In the genomic region with DNA sequence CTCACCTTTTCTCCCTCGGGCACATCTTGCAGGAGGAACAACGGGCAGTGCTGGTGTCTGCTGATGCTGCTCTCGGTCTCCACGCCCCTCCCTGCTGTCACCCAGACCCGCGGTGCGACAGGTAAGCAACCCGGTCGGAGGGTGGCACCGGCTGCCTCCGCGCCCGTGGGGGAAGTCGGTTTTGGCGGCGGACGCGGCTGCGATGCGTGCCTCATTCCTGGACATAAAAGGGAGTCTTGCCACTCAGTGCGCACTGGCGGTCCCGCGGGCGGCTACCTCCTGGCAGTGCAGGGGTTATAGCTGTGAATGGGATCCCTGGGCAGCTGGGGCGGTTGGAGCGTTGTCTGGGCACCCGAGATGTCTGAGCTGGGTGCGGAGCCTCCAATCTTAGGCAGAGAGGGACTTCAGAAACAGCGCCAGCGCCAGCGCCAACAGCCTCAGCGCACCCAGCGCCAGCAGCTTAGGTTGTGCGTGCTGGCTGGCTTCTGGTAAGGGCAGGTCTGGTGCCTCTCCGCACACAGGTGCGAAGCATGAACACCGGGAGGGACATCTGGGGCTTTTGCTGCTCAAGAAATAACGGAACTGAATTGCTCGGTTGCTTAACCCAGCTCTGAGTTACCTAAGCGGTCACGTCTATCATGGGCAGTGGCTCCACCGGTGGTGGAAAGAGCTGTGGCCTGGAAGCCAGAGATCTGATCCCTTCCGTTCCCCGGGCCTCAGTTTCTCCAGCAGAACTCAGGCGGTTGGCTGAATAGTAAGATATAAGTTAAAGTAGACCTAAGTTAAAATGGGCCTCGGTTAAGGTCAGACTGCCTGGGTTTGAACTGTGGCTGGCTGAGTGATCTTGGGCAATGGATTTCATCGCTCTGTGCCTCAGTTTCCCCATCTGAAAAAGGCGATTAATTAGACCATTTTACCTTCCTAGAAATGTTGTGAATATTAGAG, we compare ENCODE assay signal across 8 cellular contexts. TPM values are rescaled to one million over a fixed set of nuclear protein-coding genes. Genes with fewer than 3 reads are reported as not detected.
DNase-seq lines count a peak whose midpoint lies in the region; ATAC-seq and TF ChIP-seq lines count a peak whose summit lies in the region.

No MANE protein-coding gene starts in this region.

- POLR2A ChIA-PET in SK-N-SH (lab: Yijun Ruan, JAX) (no interaction called here), PC-9 (lab: Charles Lee; ENCODE audit: unreplicated experiment) (no interaction called here)

- H3F3A ChIP-seq in GM23338 (replicated peaks; ENCODE audit: low read depth) (0 out of 2 replicates have a peak, but pooled peaks cover 3% of the 10 kb centered on the region), SK-N-SH (replicated peaks; ENCODE audit: insufficient read depth) (no peaks in the 10 kb centered on the region), PC-9 (ENCODE audit: insufficient read depth, low read depth) (no peaks in the 10 kb centered on the region)

- H3K9me3 Mint-ChIP-seq in GM23338 (no peaks in the 10 kb centered on the region), glutamatergic neuron (ENCODE audit: unreplicated experiment) (peaks cover 2% of the 10 kb centered on the region)

- peak overlapping the region; percentile 99 for H3K4me2 ChIP-seq in GM23338
- H3K4me2 ChIP-seq in SK-N-SH: peak overlapping the region; percentile 87
- no peak overlapping the region for H3K4me2 ChIP-seq in PC-9

- peaks cover 17% of the 10 kb centered on the region for H3K4me1 Mint-ChIP-seq in GM23338
- H3K4me1 Mint-ChIP-seq in glutamatergic neuron (ENCODE audit: low read depth, unreplicated experiment): no peaks in the 10 kb centered on the region

- ATAC-seq in GM23338: peak; percentile 77
- ATAC-seq in sciatic nerve: peak; percentile 50
- no peak for ATAC-seq in HG02973 (IDR thresholded peaks at IDR 0.05; ENCODE audit: unreplicated experiment)

- BruUV-seq in PC-9 (replicated peaks; lab: Mats Ljungman, UMichigan): no TSS peak

- DNase-seq in GM23338 (ENCODE audit: low spot score) (peak; percentile 71), SK-N-SH (peak; percentile 42), glutamatergic neuron (peak; percentile 32), sciatic nerve (ENCODE audit: low spot score) (no peak), NCI-H1092 treated with DMSO at 0.1 percent for 48 hours (lab: John Stamatoyannopoulos, UW) (no peak), PC-9 (no peak)
- no peak for DNase-seq in effector CD4-positive, alpha-beta T cell

- TF ChIP-seq EP300 in SK-N-SH (IDR thresholded peaks at IDR 0.05; ENCODE audit: borderline replicate concordance in 1 of 2, low read depth in 1 of 2, low read length in 1 of 2): no peak

- intact Hi-C loops in sciatic nerve (cut with DNase I) (no loop called here), PC-9 (cut with micrococcal nuclease; ENCODE audit: unreplicated experiment) (no loop called here)

- H2AFZ ChIP-seq in GM23338: peak overlapping the region; percentile 99
- peak overlapping the region; percentile 80 for H2AFZ ChIP-seq in SK-N-SH (ENCODE audit: low read depth)
- no peak overlapping the region for H2AFZ ChIP-seq in PC-9

- H3K4me3 Mint-ChIP-seq in GM23338 (peak overlapping the region; percentile 81), glutamatergic neuron (ENCODE audit: unreplicated experiment) (peak overlapping the region; percentile 86)

- no peaks in the 10 kb centered on the region for H3K9me3 ChIP-seq in SK-N-SH
- no peaks in the 10 kb centered on the region for H3K9me3 ChIP-seq in PC-9 (ENCODE audit: insufficient read depth, low read depth)

- CTCF ChIA-PET in SK-N-SH (lab: Yijun Ruan, JAX) (interaction anchor here (0.8 to 1.0 kb wide), 2 partner anchors 31 to 136 kb away, joined by 3 read pairs; no protein-coding TSS in a partner anchor), PC-9 (lab: Charles Lee) (no interaction called here)

- H3K27me3 ChIP-seq in GM23338 (ENCODE audit: insufficient read depth): peaks cover 55% of the 10 kb centered on the region
- H3K27me3 ChIP-seq in SK-N-SH (ENCODE audit: insufficient read depth): peaks cover 31% of the 10 kb centered on the region
- peaks cover 55% of the 10 kb centered on the region for H3K27me3 ChIP-seq in PC-9 (ENCODE audit: insufficient read depth, low read depth)

- H3K36me3 Mint-ChIP-seq in GM23338 (ENCODE audit: low read depth) (no peaks in the 10 kb centered on the region; the same call in 2 of the 3 replicates), glutamatergic neuron (ENCODE audit: unreplicated experiment) (no peaks in the 10 kb centered on the region)

- H4K20me1 ChIP-seq in GM23338 (replicated peaks; ENCODE audit: insufficient read depth): no peaks in the 10 kb centered on the region
- no peaks in the 10 kb centered on the region for H4K20me1 ChIP-seq in SK-N-SH (ENCODE audit: insufficient read depth)
- no peaks in the 10 kb centered on the region for H4K20me1 ChIP-seq in PC-9 (ENCODE audit: insufficient read depth)

- H3K27me3 Mint-ChIP-seq in GM23338 (ENCODE audit: insufficient read depth, low read depth, poor library complexity) (peaks cover 45% of the 10 kb centered on the region), glutamatergic neuron (ENCODE audit: unreplicated experiment) (peaks cover 7% of the 10 kb centered on the region)

- TF ChIP-seq RAD21 in SK-N-SH (IDR thresholded peaks at IDR 0.05; ENCODE audit: low read length): no peak

- H3K9ac ChIP-seq in SK-N-SH: peak overlapping the region; percentile 25; the same call in 1 of the 2 replicates

- WGBS in SK-N-SH (ENCODE audit: low lambda C conversion rate): 10% methylated on average over 24 of the region's 49 CpGs

- H3K27ac ChIP-seq in GM23338 (ENCODE audit: low read depth): no peak overlapping the region
- H3K27ac ChIP-seq in SK-N-SH (ENCODE audit: low read depth in 2 of 2, low read length in 1 of 2): no peak overlapping the region
- no peak overlapping the region for H3K27ac ChIP-seq in PC-9

- H3K4me3 ChIP-seq in GM23338 (peak overlapping the region; percentile 82), SK-N-SH (ENCODE audit: low read depth in 2 of 2, low read length in 1 of 2) (peak overlapping the region; percentile 25 to 60; a peak in 3 of 4 replicates), PC-9 (no peak overlapping the region)

- no peak for TF ChIP-seq CTCF in GM23338 (conservative IDR thresholded peaks at IDR 0.05; ENCODE audit: low read depth in 2 of 2)
- no peak for TF ChIP-seq CTCF in SK-N-SH (IDR thresholded peaks at IDR 0.05)
- no peak for TF ChIP-seq CTCF in glutamatergic neuron (IDR thresholded peaks at IDR 0.05; ENCODE audit: partially characterized antibody, unreplicated experiment)
- TF ChIP-seq CTCF in PC-9 (conservative IDR thresholded peaks at IDR 0.05): no peak

- H3K9me2 ChIP-seq in GM23338 (ENCODE audit: insufficient read depth): peaks cover 9% of the 10 kb centered on the region; the same call in 1 of the 2 replicates
- no peaks in the 10 kb centered on the region for H3K9me2 ChIP-seq in SK-N-SH
- H3K9me2 ChIP-seq in PC-9 (ENCODE audit: insufficient read depth): no peaks in the 10 kb centered on the region

- H3K36me3 ChIP-seq in GM23338 (ENCODE audit: insufficient read depth) (no peaks in the 10 kb centered on the region), SK-N-SH (replicated peaks in 1 of 2; ENCODE audit: control insufficient read depth in 1 of 2, insufficient read depth in 2 of 2, low read length in 1 of 2) (no peaks in the 10 kb centered on the region), PC-9 (ENCODE audit: low read depth) (no peaks in the 10 kb centered on the region)

- no peaks in the 10 kb centered on the region for H3K79me2 ChIP-seq in GM23338 (replicated peaks; ENCODE audit: insufficient read depth)
- H3K79me2 ChIP-seq in SK-N-SH (ENCODE audit: insufficient read depth): no peaks in the 10 kb centered on the region
- no peaks in the 10 kb centered on the region for H3K79me2 ChIP-seq in PC-9 (ENCODE audit: low read depth)

- peaks cover 20% of the 10 kb centered on the region for H3K4me1 ChIP-seq in GM23338 (ENCODE audit: insufficient read depth)
- H3K4me1 ChIP-seq in SK-N-SH (ENCODE audit: control insufficient read depth in 1 of 2, insufficient read depth in 2 of 2, low read depth in 1 of 2, low read length in 1 of 2): peaks cover 0 to 3% of the 10 kb centered on the region in 2 experiments; a peak in 1 of 4 replicates
- no peaks in the 10 kb centered on the region for H3K4me1 ChIP-seq in PC-9 (replicated peaks; ENCODE audit: insufficient read depth)

- no peak overlapping the region for H3K27ac Mint-ChIP-seq in GM23338
- H3K27ac Mint-ChIP-seq in glutamatergic neuron (ENCODE audit: unreplicated experiment): no peak overlapping the region

TF ChIP-seq in SK-N-SH, 30 proteins besides CTCF, POLR2A, EP300 and RAD21 (continues in another document):
- no peak for TF ChIP-seq NFIC (IDR thresholded peaks at IDR 0.05; ENCODE audit: borderline replicate concordance)
- TF ChIP-seq, protein P1, sequence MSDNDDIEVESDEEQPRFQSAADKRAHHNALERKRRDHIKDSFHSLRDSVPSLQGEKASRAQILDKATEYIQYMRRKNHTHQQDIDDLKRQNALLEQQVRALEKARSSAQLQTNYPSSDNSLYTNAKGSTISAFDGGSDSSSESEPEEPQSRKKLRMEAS (IDR thresholded peaks at IDR 0.05; ENCODE audit: low read depth): no peak
- no peak for TF ChIP-seq IRF3 (IDR thresholded peaks at IDR 0.05; ENCODE audit: low read depth, low read length)

RNA-seq across cellular contexts. Expression of gene COL15A1, which starts 0.7 kb away (rescaled TPM):
- 0.17 and 0.50 TPM in 2 replicates for total RNA-seq in GM23338 (2014; rRNA removed; shearing (Covaris generic))
- polyA plus RNA-seq in GM23338 (2016; fragmentation: Nextera tagmentation; extraction: Ambion mirVana) (0.18 TPM in 1 of 2 replicates, not detected in the other), SK-N-SH (2012; rRNA removed) (0.76 and 0.84 TPM in 2 replicates)
- 0.55 and 0.72 TPM in 2 replicates for polyA plus RNA-seq in SK-N-SH (2012; cell fraction: cytosol; rRNA removed)
- polyA plus RNA-seq in SK-N-SH (2012; cell fraction: nucleus; rRNA removed): 1.3 and 2.5 TPM in 2 replicates
- total RNA-seq in glutamatergic neuron (ENCODE audit: unreplicated experiment) (not detected), sciatic nerve (94.6 TPM), PC-9 (2021) (not detected in 2 replicates)

Comparison
In these comparisons a context has a peak if more than half of its experiments do, and no peak if none do; other contexts are left out.
1. DNase-seq: peak in GM23338 (single experiment), SK-N-SH (single experiment) and glutamatergic neuron (single experiment); none in sciatic nerve (single experiment), NCI-H1092 treated with DMSO at 0.1 percent for 48 hours (single experiment), effector CD4-positive, alpha-beta T cell (single experiment) and PC-9 (0 of 2).
2. RNA of gene COL15A1, which starts 0.7 kb away (total RNA-seq): 94.6 TPM in sciatic nerve (single experiment); 0.17 to 0.50 TPM in GM23338, not detected in glutamatergic neuron (single experiment) and not detected in PC-9; every median in the first group is over 10 times any median in the second.